12 cellular contexts compared by ENCODE assay signal in genomic region chr17:6303664-6304063, GRCh38.
DNase-seq lines count a peak whose midpoint lies in the region; ATAC-seq, FAIRE-seq and TF ChIP-seq lines count a peak whose summit lies in the region.
"Had no signal": no experiment of that assay in that cellular context is flagged by ENCODE, and none has a peak within 500 bp of the region (broad histone marks: within the 10 kb centered on the region; RNA-seq: fewer than 3 reads in every experiment).

No MANE protein-coding gene starts in this region.

- CTCF ChIA-PET in activated naive CD4-positive, alpha-beta T cell treated with anti-CD3 and anti-CD28 coated beads, Interleukin-2, amount 10 ng/mL, durations not matched to agents 7 days and 5 days (lab: Charles Lee) = no interaction called here

- H3K4me3 Mint-ChIP-seq in activated naive CD4-positive, alpha-beta T cell treated with anti-CD3 and anti-CD28 coated beads, Interleukin-2, amount 10 ng/mL, durations not matched to agents 7 days and 5 days = no peak overlapping the region
- H3K4me3 Mint-ChIP-seq in stimulated activated naive B cell treated with anti-CD40 and anti-IgM and Interleukin-4, amounts not matched to agents 10 μg/mL and 1 μg/mL and 100 μg/mL, for 72 hours = no peak overlapping the region
- H3K4me3 Mint-ChIP-seq: central memory CD8-positive, alpha-beta T cell had no signal

- H3K9me3 ChIP-seq in stomach = no peaks in the 10 kb centered on the region
- H3K9me3 ChIP-seq: suprapubic skin had no signal

- peak; percentile 62 for DNase-seq in ELF-1 (ENCODE audit: low read depth, low spot score)
- DNase-seq in HTR-8/SVneo (ENCODE audit: insufficient read length, low spot score) = peak; percentile 37
- peak; percentile 62 for DNase-seq in activated naive CD4-positive, alpha-beta T cell treated with anti-CD3 and anti-CD28 coated beads, Interleukin-2, amount 10 ng/mL, durations not matched to agents 7 days and 5 days
- DNase-seq in kidney tubule cell (ENCODE audit: low spot score) = peak; percentile 42
- DNase-seq in stimulated activated naive B cell treated with anti-CD40 and anti-IgM and Interleukin-4, amounts not matched to agents 10 μg/mL and 1 μg/mL and 100 μg/mL, for 72 hours = no peak
- no peak for DNase-seq in stomach
- DNase-seq: T1000 had no signal

- H3K36me3 Mint-ChIP-seq in activated naive CD4-positive, alpha-beta T cell treated with anti-CD3 and anti-CD28 coated beads, Interleukin-2, amount 10 ng/mL, durations not matched to agents 7 days and 5 days = no peaks in the 10 kb centered on the region
- no peaks in the 10 kb centered on the region for H3K36me3 Mint-ChIP-seq in stimulated activated naive B cell treated with anti-CD40 and anti-IgM and Interleukin-4, amounts not matched to agents 10 μg/mL and 1 μg/mL and 100 μg/mL, for 72 hours

- ATAC-seq in stimulated activated naive B cell treated with anti-CD40 and anti-IgM and Interleukin-4, amounts not matched to agents 10 μg/mL and 1 μg/mL and 100 μg/mL, for 72 hours (replicated peaks) = no peak
- no peak for ATAC-seq in HG03571 (IDR thresholded peaks at IDR 0.05; ENCODE audit: unreplicated experiment)
- no peak for ATAC-seq in HG02884 (IDR thresholded peaks at IDR 0.05; ENCODE audit: unreplicated experiment)
- ATAC-seq: sciatic nerve had no signal

- no peak overlapping the region for H3K4me3 ChIP-seq in stomach
- H3K4me3 ChIP-seq: suprapubic skin had no signal

- no peak for TF ChIP-seq POLR2A in stomach (IDR thresholded peaks at IDR 0.05)

- no peaks in the 10 kb centered on the region for H3K4me1 ChIP-seq in stomach
- H3K4me1 ChIP-seq: suprapubic skin had no signal

- WGBS in stomach, 5 donors = 8 to 10% (median 9%) methylated on average over 5 of the region's 5 CpGs

- H3K36me3 ChIP-seq in stomach = no peaks in the 10 kb centered on the region
- H3K36me3 ChIP-seq: suprapubic skin had no signal

- no peaks in the 10 kb centered on the region for H3K4me1 Mint-ChIP-seq in activated naive CD4-positive, alpha-beta T cell treated with anti-CD3 and anti-CD28 coated beads, Interleukin-2, amount 10 ng/mL, durations not matched to agents 7 days and 5 days
- no peaks in the 10 kb centered on the region for H3K4me1 Mint-ChIP-seq in stimulated activated naive B cell treated with anti-CD40 and anti-IgM and Interleukin-4, amounts not matched to agents 10 μg/mL and 1 μg/mL and 100 μg/mL, for 72 hours
- H3K4me1 Mint-ChIP-seq: central memory CD8-positive, alpha-beta T cell had no signal

- TF ChIP-seq CTCF in stomach (IDR thresholded peaks at IDR 0.05) = no peak

- H3K27ac Mint-ChIP-seq in activated naive CD4-positive, alpha-beta T cell treated with anti-CD3 and anti-CD28 coated beads, Interleukin-2, amount 10 ng/mL, durations not matched to agents 7 days and 5 days = no peak overlapping the region
- H3K27ac Mint-ChIP-seq in stimulated activated naive B cell treated with anti-CD40 and anti-IgM and Interleukin-4, amounts not matched to agents 10 μg/mL and 1 μg/mL and 100 μg/mL, for 72 hours = no peak overlapping the region

- no peak for TF ChIP-seq EP300 in stomach (IDR thresholded peaks at IDR 0.05)

- H3K27me3 ChIP-seq in stomach = peaks cover 0 to 57% (median 0%) of the 10 kb centered on the region in 3 donors
- H3K27me3 ChIP-seq: suprapubic skin had no signal

- intact Hi-C loops in stomach (cut with DNase I; ENCODE audit: low total_unique reads) = no loop called here

- H3K27ac ChIP-seq in stomach = no peak overlapping the region
- H3K27ac ChIP-seq: suprapubic skin had no signal

- FAIRE-seq in HTR-8/SVneo (lab: Jason Lieb, UNC) = no peak

- no peaks in the 10 kb centered on the region for H3K9me3 Mint-ChIP-seq in activated naive CD4-positive, alpha-beta T cell treated with anti-CD3 and anti-CD28 coated beads, Interleukin-2, amount 10 ng/mL, durations not matched to agents 7 days and 5 days
- H3K9me3 Mint-ChIP-seq in stimulated activated naive B cell treated with anti-CD40 and anti-IgM and Interleukin-4, amounts not matched to agents 10 μg/mL and 1 μg/mL and 100 μg/mL, for 72 hours = no peaks in the 10 kb centered on the region
- H3K9me3 Mint-ChIP-seq: central memory CD8-positive, alpha-beta T cell had no signal

- peaks cover 7% of the 10 kb centered on the region for H3K27me3 Mint-ChIP-seq in activated naive CD4-positive, alpha-beta T cell treated with anti-CD3 and anti-CD28 coated beads, Interleukin-2, amount 10 ng/mL, durations not matched to agents 7 days and 5 days
- H3K27me3 Mint-ChIP-seq in stimulated activated naive B cell treated with anti-CD40 and anti-IgM and Interleukin-4, amounts not matched to agents 10 μg/mL and 1 μg/mL and 100 μg/mL, for 72 hours = peaks cover 25 to 35% of the 10 kb centered on the region in 2 donors

Comparison
In these comparisons a context has a peak if more than half of its experiments do, and no peak if none do; other contexts are left out.
1. DNase-seq: peak in ELF-1 (single experiment), HTR-8/SVneo (single experiment), activated naive CD4-positive, alpha-beta T cell treated with anti-CD3 and anti-CD28 coated beads, Interleukin-2, amount 10 ng/mL, durations not matched to agents 7 days and 5 days (single experiment) and kidney tubule cell (single experiment); none in stimulated activated naive B cell treated with anti-CD40 and anti-IgM and Interleukin-4, amounts not matched to agents 10 μg/mL and 1 μg/mL and 100 μg/mL, for 72 hours (single experiment) and stomach (single experiment).